ENCODE assay signal across 8 cellular contexts in genomic region chr4:184649026-184649970, GRCh38. TPM values are rescaled to one million over a fixed set of nuclear protein-coding genes. Genes with fewer than 3 reads are reported as not detected.
A peak's percentile ranks its signal among the peaks of the same experiment; 100 is the strongest.
DNase-seq lines count a peak whose midpoint lies in the region; ATAC-seq, FAIRE-seq and TF ChIP-seq lines count a peak whose summit lies in the region.

TSS of gene CASP3 (minus strand) at chr4:184649447. CDS start at chr4:184638453, 10,994 bp downstream.
TSS of gene PRIMPOL (plus strand) at chr4:184649738. CDS start at chr4:184657141, 7,403 bp downstream.

- peak within 1 kb of the TSS; percentile 96 for H3K27ac Mint-ChIP-seq in WTC11

- H3K4me3 Mint-ChIP-seq in WTC11 = peak within 1 kb of the TSS; percentile 88

- ATAC-seq in GM19023 (IDR thresholded peaks at IDR 0.05; ENCODE audit: unreplicated experiment) (peak; percentile 89), HG03196 (IDR thresholded peaks at IDR 0.05; ENCODE audit: unreplicated experiment) (peak; percentile 80), WTC11 (peak; percentile 90)

- peak within 1 kb of the TSS; percentile 84 for H3K4me3 ChIP-seq in AG09309 (ENCODE audit: control insufficient read depth, low read depth, low read length)
- peak within 1 kb of the TSS; percentile 74 for H3K4me3 ChIP-seq in bronchial epithelial cell (ENCODE audit: low read depth, low read length)

- no peaks in the 10 kb centered on the region for H3K9me3 Mint-ChIP-seq in WTC11

- DNase-seq in AG09309 (ENCODE audit: low read depth) (peak; percentile 76), NCI-H226 (peak; percentile 87), WTC11 (ENCODE audit: low spot score) (peak; percentile 95), bronchial epithelial cell (ENCODE audit: low read depth) (peak; percentile 81), iris pigment epithelial cell (ENCODE audit: low read depth) (peak; percentile 96)
- DNase-seq in stimulated activated CD4-positive, alpha-beta T cell treated with anti-CD3 and anti-CD28 coated beads, Interleukin-12 subunit alpha, Interleukin-12 subunit beta, amount 100 ng/mL, for 24 hours (ENCODE audit: low read depth in 2 of 2) = peak; percentile 94 to 96

- no peaks in the 10 kb centered on the region for H3K27me3 ChIP-seq in bronchial epithelial cell (ENCODE audit: control insufficient read depth, insufficient read depth, low read length)

- CTCF ChIA-PET in WTC11 (lab: Charles Lee) = interaction anchor here (0.6 to 2.2 kb wide), 19 partner anchors 10 to 1389 kb away, joined by 3 to 12 read pairs (median 4); partner anchors contain the start of genes CENPU and IRF2

- POLR2A ChIA-PET in WTC11 (lab: Charles Lee) = interaction anchor here (0.6 to 2.8 kb wide), 7 partner anchors 22 to 353 kb away, joined by 3 to 11 read pairs (median 3); partner anchors contain the start of genes CENPU and IRF2

- H3K27me3 Mint-ChIP-seq in WTC11 (ENCODE audit: low read depth) = no peaks in the 10 kb centered on the region

- no peak for FAIRE-seq in bronchial epithelial cell (lab: Jason Lieb, UNC)

- TF ChIP-seq CTCF in AG09309 (IDR thresholded peaks at IDR 0.05; ENCODE audit: control insufficient read depth, insufficient read depth, low read depth, low read length, missing control alignments) (peak; percentile 20), WTC11 (IDR thresholded peaks at IDR 0.05) (no peak), bronchial epithelial cell (IDR thresholded peaks at IDR 0.05; ENCODE audit: insufficient read depth, low read length, severe bottlenecking) (peak; percentile 53)

- no peaks in the 10 kb centered on the region for H3K36me3 ChIP-seq in bronchial epithelial cell (ENCODE audit: control insufficient read depth, insufficient read depth, low read length)

- H3K36me3 Mint-ChIP-seq in WTC11 = no peaks in the 10 kb centered on the region; the same call in 1 of the 2 replicates

- peaks cover 67% of the 10 kb centered on the region for H3K4me1 Mint-ChIP-seq in WTC11

TF ChIP-seq in WTC11, 78 proteins besides CTCF, POLR2A, EP300 and RAD21 (continues in another document):
- TF ChIP-seq USF1 (CRISPR knock-in tag; IDR thresholded peaks at IDR 0.05) (no peak), IRF1 (CRISPR knock-in tag; IDR thresholded peaks at IDR 0.05) (no peak), ZNF121 (CRISPR knock-in tag; IDR thresholded peaks at IDR 0.05) (no peak), CDX4 (CRISPR knock-in tag; IDR thresholded peaks at IDR 0.05; ENCODE audit: borderline replicate concordance) (no peak), SMAD3 (CRISPR knock-in tag; IDR thresholded peaks at IDR 0.05; ENCODE audit: borderline replicate concordance) (no peak), NR1H2 (CRISPR knock-in tag; IDR thresholded peaks at IDR 0.05) (no peak), PRDM15 (CRISPR knock-in tag; IDR thresholded peaks at IDR 0.05) (no peak), ZNF423 (CRISPR knock-in tag; IDR thresholded peaks at IDR 0.05) (no peak), ZNF232 (CRISPR knock-in tag; IDR thresholded peaks at IDR 0.05) (no peak), E2F1 (CRISPR knock-in tag; IDR thresholded peaks at IDR 0.05) (no peak), EMX1 (CRISPR knock-in tag; IDR thresholded peaks at IDR 0.05) (no peak), ATF3 (CRISPR knock-in tag; conservative IDR thresholded peaks at IDR 0.05) (no peak), ZNF138 (CRISPR knock-in tag; conservative IDR thresholded peaks at IDR 0.05) (no peak), FOXP1 (CRISPR knock-in tag; IDR thresholded peaks at IDR 0.05; ENCODE audit: borderline replicate concordance) (no peak), JAZF1 (CRISPR knock-in tag; IDR thresholded peaks at IDR 0.05) (no peak), USF2 (CRISPR knock-in tag; IDR thresholded peaks at IDR 0.05) (0 out of 2 replicates have a peak, but pooled peaks have one; percentile 17), E2F4 (CRISPR knock-in tag; IDR thresholded peaks at IDR 0.05; ENCODE audit: borderline replicate concordance, low read depth) (no peak)

RNA-seq across cellular contexts. Expression of gene CASP3, which starts in this region (rescaled TPM):
- total RNA-seq in WTC11 (2021) (54.2 to 78.9 TPM (median 63.2 TPM) in 3 replicates), bronchial epithelial cell (23.7 and 37.0 TPM in 2 replicates)

RNA-seq across cellular contexts. Expression of gene PRIMPOL, which starts in this region (rescaled TPM):
- total RNA-seq in WTC11 (2021) (8.3 to 13.4 TPM (median 9.6 TPM) in 3 replicates), bronchial epithelial cell (6.3 and 8.8 TPM in 2 replicates)

Comparison
In these comparisons a context has a peak if more than half of its experiments do, and no peak if none do; other contexts are left out.
1. Peak in every context shown above with its lines: DNase-seq, ATAC-seq and H3K4me3 ChIP-seq.